Comparison of ENCODE assay signal across 6 cellular contexts in genomic region chr18:44903327-44903726, GRCh38.
"Had no signal": no experiment of that assay in that cellular context is flagged by ENCODE, and none has a peak within 500 bp of the region (broad histone marks: within the 10 kb centered on the region; RNA-seq: fewer than 3 reads in every experiment).

No MANE protein-coding gene starts in this region.

- DNase-seq: GDM1, GF-D8 had no signal

- FAIRE-seq: G401.6, GM12892, GM18507, GM19239 had no signal
